Comparison of ENCODE assay signal across 19 cellular contexts in genomic region chr1:185956881-185957280, GRCh38.
DNase-seq lines count a peak whose midpoint lies in the region; ATAC-seq lines count a peak whose summit lies in the region.
"Had no signal": no experiment of that assay in that cellular context is flagged by ENCODE, and none has a peak within 500 bp of the region (broad histone marks: within the 10 kb centered on the region; RNA-seq: fewer than 3 reads in every experiment).

No MANE protein-coding gene starts in this region.

- intact Hi-C loops in right cardiac atrium (cut with DNase I) = no loop called here
- intact Hi-C loops in Right ventricle myocardium inferior (cut with DNase I) = no loop called here

- H3K27me3 ChIP-seq in right cardiac atrium (ENCODE audit: control insufficient read depth, insufficient read depth) = no peaks in the 10 kb centered on the region

- no peak overlapping the region for H3K4me3 ChIP-seq in right cardiac atrium (ENCODE audit: low read length)
- H3K4me3 ChIP-seq: MG63 had no signal

- no peaks in the 10 kb centered on the region for H3K9me3 ChIP-seq in right cardiac atrium (ENCODE audit: control insufficient read depth, low read length)
- H3K9me3 ChIP-seq: MG63 had no signal

- peaks cover 2% of the 10 kb centered on the region for H3K4me1 ChIP-seq in right cardiac atrium (ENCODE audit: control insufficient read depth, insufficient read depth, low read length)

- DNase-seq in right cardiac atrium (no peak), Right ventricle myocardium inferior (ENCODE audit: missing footprints) (no peak), NCI-H69 (lab: John Stamatoyannopoulos, UW) (peak; percentile 75), kidney glomerular epithelial cell (lab: John Stamatoyannopoulos, UW) (peak; percentile 6), D341Med (ENCODE audit: low spot score) (no peak), NCI-H524 (lab: John Stamatoyannopoulos, UW) (no peak)
- DNase-seq in stimulated activated naive CD4-positive, alpha-beta T cell treated with Interleukin-2 at 50 U/mL for 16 hours (lab: John Stamatoyannopoulos, UW) = no peak
- DNase-seq: CD4-positive, CD25-positive, alpha-beta regulatory T cell; H7; Kasumi-1; MG63; NCI-H2029; NCI-H2171; NCI-H526; NK-92 treated with Interleukin-12 subunit alpha and Interleukin-12 subunit beta, amount 100 ng/mL, for 24 hours; SIG-M5; T-cell had no signal

- ATAC-seq in right cardiac atrium (peak; percentile 29 to 50), Right ventricle myocardium inferior (no peak)
- ATAC-seq: SK-N-SH treated with all-trans-retinoic acid at 6 μM for 48 hours, T-cell had no signal

- H3K27ac ChIP-seq in right cardiac atrium (ENCODE audit: low read length) = no peak overlapping the region
- H3K27ac ChIP-seq: RWPE1 had no signal

- 46% methylated on average over 1 of the region's 1 CpG for WGBS in right cardiac atrium

Comparison
In these comparisons a context has a peak if more than half of its experiments do, and no peak if none do; other contexts are left out.
1. DNase-seq: peak in NCI-H69 (single experiment) and kidney glomerular epithelial cell (single experiment); none in right cardiac atrium (0 of 3), Right ventricle myocardium inferior (single experiment), stimulated activated naive CD4-positive, alpha-beta T cell treated with Interleukin-2 at 50 U/mL for 16 hours (single experiment), D341Med (single experiment) and NCI-H524 (0 of 2).